ENCODE assay signal across 26 cellular contexts in genomic region chr19:52880895-52881389, GRCh38. TPM values are rescaled to one million over a fixed set of nuclear protein-coding genes. Genes with fewer than 3 reads are reported as not detected.
"Had no signal": no experiment of that assay in that cellular context is flagged by ENCODE, and none has a peak within 500 bp of the region (broad histone marks: within the 10 kb centered on the region; RNA-seq: fewer than 3 reads in every experiment).

No MANE protein-coding gene starts in this region.

- ATAC-seq: activated CD4-positive, CD25-positive, alpha-beta regulatory T cell treated with anti-CD3 and anti-CD28 coated beads, Interleukin-2, amount 50 U/mL, for 24 hours; activated CD8-positive, alpha-beta T cell treated with anti-CD3 and anti-CD28 coated beads, Interleukin-2, amount 10 ng/mL, durations not matched to agents 7 days and 5 days; body of pancreas; SK-N-SH treated with all-trans-retinoic acid at 6 μM for 48 hours had no signal

- H3K4me1 Mint-ChIP-seq: activated naive CD8-positive, alpha-beta T cell treated with anti-CD3 and anti-CD28 coated beads, Interleukin-2, amount 10 ng/mL, durations not matched to agents 7 days and 5 days had no signal

- H3K4me1 ChIP-seq: ascending aorta, body of pancreas, SJSA1 had no signal

- H3K27me3 Mint-ChIP-seq: activated naive CD8-positive, alpha-beta T cell treated with anti-CD3 and anti-CD28 coated beads, Interleukin-2, amount 10 ng/mL, durations not matched to agents 7 days and 5 days had no signal

- H3K27ac ChIP-seq: ascending aorta, body of pancreas, SJSA1 had no signal

- H3K4me3 ChIP-seq: ascending aorta, body of pancreas, SJSA1 had no signal

- H3K27ac Mint-ChIP-seq: activated CD8-positive, alpha-beta T cell treated with anti-CD3 and anti-CD28 coated beads, Interleukin-2, amount 10 ng/mL, durations not matched to agents 7 days and 5 days; activated naive CD8-positive, alpha-beta T cell treated with anti-CD3 and anti-CD28 coated beads, Interleukin-2, amount 10 ng/mL, durations not matched to agents 7 days and 5 days; T-helper 1 cell treated with Interleukin-12 subunit alpha and Interleukin-12 subunit beta and Interleukin-4 antibody, amounts not matched to agents 30 μg/mL and 1 μg/mL, for 36 hours had no signal

- DNase-seq: activated CD4-positive, alpha-beta T cell treated with anti-CD3 and anti-CD28 coated beads for 48 hours; activated CD4-positive, alpha-beta T cell treated with anti-CD3 and anti-CD28 coated beads, Interleukin-2, amount 50 U/mL, for 4 hours; activated CD8-positive, alpha-beta memory T cell treated with anti-CD3 and anti-CD28 coated beads, Interleukin-2, amount 50 U/mL, for 48 hours; activated CD8-positive, alpha-beta T cell treated with anti-CD3 and anti-CD28 coated beads, Interleukin-2, amount 10 ng/mL, durations not matched to agents 7 days and 5 days; activated naive CD4-positive, alpha-beta T cell treated with anti-CD3 and anti-CD28 coated beads, Interleukin-2, amount 50 U/mL, for 16 hours; activated naive CD8-positive, alpha-beta T cell treated with anti-CD3 and anti-CD28 coated beads, Interleukin-2, amount 10 ng/mL, durations not matched to agents 7 days and 5 days; activated T-cell treated with anti-CD3 and anti-CD28 coated beads, Interleukin-2, amount 50 U/mL, for 1 hour; body of pancreas; central memory CD4-positive, alpha-beta T cell; NCI-H1092; NCI-H1417 treated with DMSO at 0.1 percent for 48 hours; NCI-H1694; NCI-H2029; NCI-H2107; NCI-H345; NCI-H510A treated with DMSO at 0.1 percent for 48 hours; NCI-H69; NK-92 treated with Interleukin-12 subunit alpha and Interleukin-12 subunit beta, amount 100 ng/mL, for 24 hours; OCI-M1; SHP77; SW 1271 had no signal

- H3K4me3 Mint-ChIP-seq: activated CD8-positive, alpha-beta T cell treated with anti-CD3 and anti-CD28 coated beads, Interleukin-2, amount 10 ng/mL, durations not matched to agents 7 days and 5 days; activated naive CD8-positive, alpha-beta T cell treated with anti-CD3 and anti-CD28 coated beads, Interleukin-2, amount 10 ng/mL, durations not matched to agents 7 days and 5 days; T-helper 1 cell treated with Interleukin-12 subunit alpha and Interleukin-12 subunit beta and Interleukin-4 antibody, amounts not matched to agents 30 μg/mL and 1 μg/mL, for 36 hours had no signal

- H3K27me3 ChIP-seq: ascending aorta, body of pancreas, SJSA1 had no signal

RNA-seq across cellular contexts. Expression of gene ZNF320, which starts 16.5 kb away (rescaled TPM):
- total RNA-seq: ascending aorta had no signal
